1 cellular context compared by ENCODE assay signal in genomic region chr6:74534485-74535211, GRCh38.
TF ChIP-seq lines count a peak whose summit lies in the region.

No MANE protein-coding gene starts in this region.

TF ChIP-seq in HepG2, 621 proteins besides CTCF, POLR2A, EP300 and RAD21 (continued from another document and continues in another):
- TF ChIP-seq IKZF5 (CRISPR knock-in tag; IDR thresholded peaks at IDR 0.05) (peak; percentile 65; the same call in 1 of the 2 replicates), POGZ (CRISPR knock-in tag; IDR thresholded peaks at IDR 0.05) (peak; percentile 82), ZFP90 (CRISPR knock-in tag; IDR thresholded peaks at IDR 0.05; ENCODE audit: borderline replicate concordance) (no peak), ZNF33B (CRISPR knock-in tag; IDR thresholded peaks at IDR 0.05) (no peak), SMAD1 (CRISPR knock-in tag; IDR thresholded peaks at IDR 0.05; ENCODE audit: borderline replicate concordance, low read depth) (no peak), TBX3 (IDR thresholded peaks at IDR 0.05; ENCODE audit: borderline replicate concordance) (peak; percentile 75), ISL2 (CRISPR knock-in tag; IDR thresholded peaks at IDR 0.05) (no peak; the same call in 1 of the 2 replicates), NCOA2 (CRISPR knock-in tag; IDR thresholded peaks at IDR 0.05) (peak; percentile 92), HNF4G (IDR thresholded peaks at IDR 0.05; ENCODE audit: borderline replicate concordance, low read depth, low read length) (peak; percentile 99), HNF4G (CRISPR knock-in tag; IDR thresholded peaks at IDR 0.05; ENCODE audit: borderline replicate concordance, low read depth) (peak; percentile 94), ZBTB42 (CRISPR knock-in tag; IDR thresholded peaks at IDR 0.05) (no peak), GZF1 (CRISPR knock-in tag; IDR thresholded peaks at IDR 0.05) (no peak), FOXA1 (IDR thresholded peaks at IDR 0.05) (peak; percentile 99), FOXA1 (CRISPR knock-in tag; IDR thresholded peaks at IDR 0.05) (peak; percentile 100), NCOA5 (CRISPR knock-in tag; IDR thresholded peaks at IDR 0.05) (no peak), ZNF83 (CRISPR knock-in tag; IDR thresholded peaks at IDR 0.05; ENCODE audit: borderline replicate concordance) (no peak), ZFP1 (CRISPR knock-in tag; IDR thresholded peaks at IDR 0.05) (0 out of 2 replicates have a peak, but pooled peaks have one; percentile 42), TGIF2 (CRISPR knock-in tag; IDR thresholded peaks at IDR 0.05) (no peak), ZNF34 (CRISPR knock-in tag; IDR thresholded peaks at IDR 0.05; ENCODE audit: borderline replicate concordance) (no peak), PRDM10 (CRISPR knock-in tag; IDR thresholded peaks at IDR 0.05; ENCODE audit: low read depth) (peak; percentile 64; the same call in 1 of the 2 replicates), ZNF816 (CRISPR knock-in tag; IDR thresholded peaks at IDR 0.05; ENCODE audit: borderline replicate concordance) (peak; percentile 72; the same call in 1 of the 2 replicates), E2F5 (CRISPR knock-in tag; conservative IDR thresholded peaks at IDR 0.05) (no peak), KDM6A (CRISPR knock-in tag; IDR thresholded peaks at IDR 0.05; ENCODE audit: low read depth) (peak; percentile 100), MAFK (conservative IDR thresholded peaks at IDR 0.05 in 1 of 2, IDR thresholded peaks at IDR 0.05 in 1 of 2; ENCODE audit: low read length in 2 of 2) (no peak), IKZF1 (IDR thresholded peaks at IDR 0.05) (no peak), ZNF589 (CRISPR knock-in tag; conservative IDR thresholded peaks at IDR 0.05) (no peak), GPN1 (CRISPR knock-in tag; IDR thresholded peaks at IDR 0.05; ENCODE audit: borderline replicate concordance) (no peak), ZMYM4 (CRISPR knock-in tag; IDR thresholded peaks at IDR 0.05) (peak; percentile 85), KDM4B (CRISPR knock-in tag; IDR thresholded peaks at IDR 0.05) (0 out of 2 replicates have a peak, but pooled peaks have one; percentile 68), IRF2 (CRISPR knock-in tag; IDR thresholded peaks at IDR 0.05) (peak; percentile 93), ZNF530 (CRISPR knock-in tag; IDR thresholded peaks at IDR 0.05; ENCODE audit: low read depth) (no peak), ZC3H13 (CRISPR knock-in tag; IDR thresholded peaks at IDR 0.05) (no peak), NCOA1 (CRISPR knock-in tag; IDR thresholded peaks at IDR 0.05) (no peak), ARNTL (CRISPR knock-in tag; IDR thresholded peaks at IDR 0.05) (no peak), SIN3A (IDR thresholded peaks at IDR 0.05; ENCODE audit: borderline replicate concordance, low read depth, low read length) (no peak), ZNF275 (CRISPR knock-in tag; IDR thresholded peaks at IDR 0.05; ENCODE audit: borderline replicate concordance) (no peak), BRD4 (CRISPR knock-in tag; IDR thresholded peaks at IDR 0.05) (no peak), RCOR2 (CRISPR knock-in tag; IDR thresholded peaks at IDR 0.05) (peak; percentile 42; the same call in 1 of the 2 replicates), TFE3 (CRISPR knock-in tag; IDR thresholded peaks at IDR 0.05) (peak; percentile 84), TSC22D2 (CRISPR knock-in tag; IDR thresholded peaks at IDR 0.05; ENCODE audit: borderline replicate concordance) (no peak), JUN (CRISPR knock-in tag; IDR thresholded peaks at IDR 0.05) (no peak), NBN (conservative IDR thresholded peaks at IDR 0.05) (no peak), THYN1 (CRISPR knock-in tag; IDR thresholded peaks at IDR 0.05; ENCODE audit: borderline replicate concordance, low read depth) (no peak), ATF3 (CRISPR knock-in tag; IDR thresholded peaks at IDR 0.05) (no peak), CENPX (CRISPR knock-in tag; IDR thresholded peaks at IDR 0.05) (no peak), ZNF576 (CRISPR knock-in tag; IDR thresholded peaks at IDR 0.05) (no peak), ZNF234 (CRISPR knock-in tag; conservative IDR thresholded peaks at IDR 0.05) (no peak), ZNF644 (CRISPR knock-in tag; IDR thresholded peaks at IDR 0.05; ENCODE audit: low read depth) (peak; percentile 73; the same call in 1 of the 2 replicates), RXRB (CRISPR knock-in tag; IDR thresholded peaks at IDR 0.05; ENCODE audit: borderline replicate concordance) (peak; percentile 91), ZNF660 (CRISPR knock-in tag; IDR thresholded peaks at IDR 0.05; ENCODE audit: borderline replicate concordance, low read depth) (no peak), ZXDC (CRISPR knock-in tag; IDR thresholded peaks at IDR 0.05) (no peak), TBL1XR1 (IDR thresholded peaks at IDR 0.05; ENCODE audit: borderline replicate concordance, low read length, partially characterized antibody) (peak; percentile 85), ZBTB3 (CRISPR knock-in tag; IDR thresholded peaks at IDR 0.05; ENCODE audit: borderline replicate concordance, low read depth) (no peak), ZNF562 (CRISPR knock-in tag; IDR thresholded peaks at IDR 0.05; ENCODE audit: borderline replicate concordance) (no peak), DZIP1 (CRISPR knock-in tag; IDR thresholded peaks at IDR 0.05) (no peak)
